Comparison of ENCODE assay signal across 8 cellular contexts in genomic region chr10:101030492-101031127, GRCh38. TPM values are rescaled to one million over a fixed set of nuclear protein-coding genes. Genes with fewer than 3 reads are reported as not detected.
A peak's percentile ranks its signal among the peaks of the same experiment; 100 is the strongest.
DNase-seq lines count a peak whose midpoint lies in the region; ATAC-seq and TF ChIP-seq lines count a peak whose summit lies in the region.

No MANE protein-coding gene starts in this region.

- H3K27me3 ChIP-seq in heart left ventricle, result no peaks in the 10 kb centered on the region
- H3K27me3 ChIP-seq in upper lobe of right lung, result no peaks in the 10 kb centered on the region

- TF ChIP-seq CTCF in heart left ventricle (IDR thresholded peaks at IDR 0.05), result no peak
- TF ChIP-seq CTCF in brain (conservative IDR thresholded peaks at IDR 0.05), result no peak
- TF ChIP-seq CTCF in upper lobe of right lung (IDR thresholded peaks at IDR 0.05), result no peak

- ATAC-seq in heart left ventricle (no peak), Right ventricle myocardium superior (ENCODE audit: poor library complexity) (no peak), memory B cell (ENCODE audit: low read depth) (no peak), upper lobe of right lung (no peak)

- H3K9me3 Mint-ChIP-seq in brain (peaks cover 0 to 2% (median 0%) of the 10 kb centered on the region in 5 experiments), memory B cell (no peaks in the 10 kb centered on the region)

- H3K9me3 ChIP-seq in heart left ventricle (no peaks in the 10 kb centered on the region), upper lobe of right lung (no peaks in the 10 kb centered on the region)

- DNase-seq in heart left ventricle (no peak), Right ventricle myocardium superior (no peak), memory B cell (ENCODE audit: low spot score in 2 of 2) (no peak), upper lobe of right lung (no peak), DMS153 treated with DMSO at 0.1 percent for 48 hours (lab: John Stamatoyannopoulos, UW; ENCODE audit: unreplicated experiment) (no peak), GDM1 (lab: John Stamatoyannopoulos, UW) (no peak)
- no peak for DNase-seq in stimulated activated CD4-positive, alpha-beta T cell treated with anti-CD3 and anti-CD28 coated beads, Interleukin-1b, Interleukin-23, amount 100 ng/mL, for 48 hours

- H3K4me1 Mint-ChIP-seq in brain, result peaks cover 66% of the 10 kb centered on the region
- peaks cover 15% of the 10 kb centered on the region for H3K4me1 Mint-ChIP-seq in memory B cell

- WGBS in heart left ventricle, 4 donors, result 14 to 32% (median 15%) methylated on average over 5 to 25 of the region's 25 CpGs

- H3K27ac Mint-ChIP-seq in brain (peak overlapping the region in 3 of 5 experiments; percentile 93 to 99 (median 99)), memory B cell (peak overlapping the region; percentile 87)

- H3K4me1 ChIP-seq in heart left ventricle (peaks cover 0 to 39% (median 20%) of the 10 kb centered on the region in 12 donors), upper lobe of right lung (peaks cover 13% of the 10 kb centered on the region)

- intact Hi-C loops in heart left ventricle (cut with DNase I) (loop anchor here in 3 of 10 donors (5.0 kb wide), 3 partner anchors 33 to 43 kb away; partner anchors contain the start of genes LZTS2 (in 1 of the 3), MRPL43 (in 1 of the 3) and TWNK (in 1 of the 3)), Right ventricle myocardium superior (cut with DNase I) (no loop called here), upper lobe of right lung (cut with DNase I) (loop anchor here (5.0 kb wide), 1 partner anchor 37 kb away; no protein-coding TSS in a partner anchor)

- H3K4me3 ChIP-seq in heart left ventricle (peak overlapping the region; percentile 57 to 94 (median 72)), upper lobe of right lung (peak overlapping the region; percentile 89)

- H3K36me3 ChIP-seq in heart left ventricle (peaks cover 0 to 13% (median 12%) of the 10 kb centered on the region in 9 donors), upper lobe of right lung (peaks cover 11% of the 10 kb centered on the region)

- H3K27ac ChIP-seq in heart left ventricle, result peak overlapping the region in 9 of 12 donors; percentile 87 to 98 (median 96)
- peak overlapping the region; percentile 94 for H3K27ac ChIP-seq in upper lobe of right lung

- no peak for TF ChIP-seq POLR2A in heart left ventricle (IDR thresholded peaks at IDR 0.05)

- H3K4me3 Mint-ChIP-seq in brain (peak overlapping the region; percentile 85 to 99 (median 96)), memory B cell (peak overlapping the region; percentile 96)

- H3K27me3 Mint-ChIP-seq in brain (peaks cover 74% of the 10 kb centered on the region), memory B cell (peaks cover 11% of the 10 kb centered on the region)

- H3K36me3 Mint-ChIP-seq in brain (peaks cover 14% of the 10 kb centered on the region), memory B cell (no peaks in the 10 kb centered on the region)

RNA-seq across cellular contexts. Expression of gene PDZD7, which starts 0.3 kb away (rescaled TPM):
- total RNA-seq in heart left ventricle, result under 1 TPM in 8 of 9 donors, not detected in 1; 0.09 to 0.97 (median 0.35) TPM
- polyA plus RNA-seq in heart left ventricle, result under 1 TPM; 0.15 to 0.27 TPM
- total RNA-seq in Right ventricle myocardium superior, result 0.38 TPM
- polyA plus RNA-seq in brain (ENCODE audit: insufficient read depth, low read depth, low replicate concordance), result 8.2 TPM
- total RNA-seq in upper lobe of right lung, result 1.6 TPM

RNA-seq across cellular contexts. Expression of gene SFXN3, which starts 0.4 kb away (rescaled TPM):
- total RNA-seq in heart left ventricle, result 10 to 100 TPM; 12.1 to 37.4 (median 17.8) TPM
- 10 to 100 TPM; 11.7 to 23.5 TPM for polyA plus RNA-seq in heart left ventricle
- 11.4 TPM for total RNA-seq in Right ventricle myocardium superior
- polyA plus RNA-seq in brain (ENCODE audit: insufficient read depth, low read depth, low replicate concordance), result 25.9 TPM
- 49.2 TPM for total RNA-seq in upper lobe of right lung

RNA-seq across cellular contexts. Expression of gene LZTS2, which starts 31.0 kb away (rescaled TPM):
- total RNA-seq in heart left ventricle (10 to 100 TPM; 33.7 to 93.0 (median 40.6) TPM), Right ventricle myocardium superior (39.1 TPM), upper lobe of right lung (50.0 TPM)
- polyA plus RNA-seq in heart left ventricle (10 to 100 TPM; 45.5 to 61.9 TPM), brain (ENCODE audit: insufficient read depth, low read depth, low replicate concordance) (54.6 TPM)

RNA-seq across cellular contexts. Expression of gene KAZALD1, which starts 31.2 kb away (rescaled TPM):
- total RNA-seq in heart left ventricle (10 to 100 TPM in 2 of 9 donors, 1 to 10 TPM in 7; 1.9 to 11.1 (median 6.1) TPM), Right ventricle myocardium superior (5.0 TPM), upper lobe of right lung (8.4 TPM)
- polyA plus RNA-seq in heart left ventricle (10 to 100 TPM in 1 of 2 donors, 1 to 10 TPM in 1; 10.0 to 10.6 TPM), brain (ENCODE audit: insufficient read depth, low read depth, low replicate concordance) (5.0 TPM)

RNA-seq across cellular contexts. Expression of gene TWNK, which starts 43.3 kb away (rescaled TPM):
- total RNA-seq in heart left ventricle, result 1 to 10 TPM; 4.7 to 7.6 (median 5.8) TPM
- 1 to 10 TPM; 4.8 to 9.5 TPM for polyA plus RNA-seq in heart left ventricle
- total RNA-seq in Right ventricle myocardium superior, result 6.4 TPM
- polyA plus RNA-seq in brain (ENCODE audit: insufficient read depth, low read depth, low replicate concordance), result 9.2 TPM
- 6.5 TPM for total RNA-seq in upper lobe of right lung
